In genomic region chr4:41381384-41381783, GRCh38 we compare ENCODE assay signal across 30 cellular contexts.
"Had no signal": no experiment of that assay in that cellular context is flagged by ENCODE, and none has a peak within 500 bp of the region (broad histone marks: within the 10 kb centered on the region; RNA-seq: fewer than 3 reads in every experiment).

No MANE protein-coding gene starts in this region.

- H3K4me3 Mint-ChIP-seq: activated CD4-positive, alpha-beta T cell treated with anti-CD3 and anti-CD28 coated beads for 36 hours; activated CD4-positive, alpha-beta T cell treated with anti-CD3 and anti-CD28 coated beads, Interleukin-2, amount 10 ng/mL, durations not matched to agents 7 days and 5 days; activated CD8-positive, alpha-beta T cell treated with anti-CD3 and anti-CD28 coated beads, Interleukin-2, amount 10 ng/mL, durations not matched to agents 7 days and 5 days; activated naive CD4-positive, alpha-beta T cell treated with anti-CD3 and anti-CD28 coated beads for 36 hours; activated T-cell treated with anti-CD3 and anti-CD28 coated beads, Interleukin-2, amount 50 U/mL, for 24 hours; T-helper 1 cell treated with Interleukin-12 subunit alpha and Interleukin-12 subunit beta and Interleukin-4 antibody, amounts not matched to agents 30 μg/mL and 1 μg/mL, for 36 hours; T-helper 2 cell treated with Interferon-gamma antibody and Interleukin-4, amounts not matched to agents 5 μg/mL and 100 μg/mL, for 36 hours; WTC11 had no signal

- ATAC-seq: activated CD4-positive, alpha-beta T cell treated with anti-CD3 and anti-CD28 coated beads for 36 hours; activated CD4-positive, CD25-positive, alpha-beta regulatory T cell treated with anti-CD3 and anti-CD28 coated beads, Interleukin-2, amount 50 U/mL, for 24 hours; activated CD8-positive, alpha-beta T cell treated with anti-CD3 and anti-CD28 coated beads, Interleukin-2, amount 10 ng/mL, durations not matched to agents 7 days and 5 days; activated naive CD4-positive, alpha-beta T cell treated with anti-CD3 and anti-CD28 coated beads, Interleukin-2, amount 50 U/mL, for 72 hours; Panc1; WTC11 had no signal

- H3K27me3 ChIP-seq: adrenal gland, brain microvascular endothelial cell, MG63, SJSA1 had no signal

- H3K27me3 Mint-ChIP-seq: activated CD4-positive, alpha-beta T cell treated with anti-CD3 and anti-CD28 coated beads, Interleukin-2, amount 10 ng/mL, durations not matched to agents 7 days and 5 days; activated T-cell treated with anti-CD3 and anti-CD28 coated beads, Interleukin-2, amount 50 U/mL, for 24 hours had no signal

- DNase-seq: activated CD4-positive, alpha-beta T cell treated with anti-CD3 and anti-CD28 coated beads for 36 hours; activated CD4-positive, alpha-beta T cell treated with anti-CD3 and anti-CD28 coated beads, Interleukin-2, amount 10 ng/mL, durations not matched to agents 7 days and 5 days; activated CD4-positive, alpha-beta T cell treated with anti-CD3 and anti-CD28 coated beads, Interleukin-2, amount 50 U/mL, for 48 hours; activated CD8-positive, alpha-beta T cell treated with anti-CD3 and anti-CD28 coated beads, Interleukin-2, amount 10 ng/mL, durations not matched to agents 7 days and 5 days; activated gamma-delta T cell treated with Interleukin-2 at 50 U/mL for 16 hours; activated naive CD4-positive, alpha-beta T cell treated with anti-CD3 and anti-CD28 coated beads for 36 hours; activated T-cell treated with anti-CD3 and anti-CD28 coated beads, Interleukin-2, amount 50 U/mL, for 24 hours; adrenal gland; anterior cingulate cortex; brain microvascular endothelial cell; Kasumi-1; KG1; MG63; NCI-H1048; NCI-H1105 treated with DMSO at 0.1 percent for 48 hours; NCI-H1436; NCI-H1694 treated with DMSO at 0.1 percent for 48 hours; NCI-H2029; NCI-H345; NCI-H524 treated with DMSO at 0.1 percent for 48 hours; SHP77 treated with DMSO at 0.1 percent for 48 hours; SK-N-SH had no signal

- H3K9me3 ChIP-seq: adrenal gland, MG63, SJSA1, SK-N-SH had no signal

- H3K4me3 ChIP-seq: adrenal gland, MG63, SJSA1 had no signal

- H3K27ac ChIP-seq: adrenal gland, brain microvascular endothelial cell, SJSA1 had no signal

- H3K4me1 ChIP-seq: SJSA1 had no signal

- H3K27ac Mint-ChIP-seq: activated CD4-positive, alpha-beta T cell treated with anti-CD3 and anti-CD28 coated beads for 36 hours; activated CD4-positive, alpha-beta T cell treated with anti-CD3 and anti-CD28 coated beads, Interleukin-2, amount 10 ng/mL, durations not matched to agents 7 days and 5 days; activated CD8-positive, alpha-beta T cell treated with anti-CD3 and anti-CD28 coated beads, Interleukin-2, amount 10 ng/mL, durations not matched to agents 7 days and 5 days; activated naive CD4-positive, alpha-beta T cell treated with anti-CD3 and anti-CD28 coated beads for 36 hours; activated naive CD4-positive, alpha-beta T cell treated with anti-CD3 and anti-CD28 coated beads, Interleukin-2, amount 50 U/mL, for 72 hours; activated T-cell treated with anti-CD3 and anti-CD28 coated beads, Interleukin-2, amount 50 U/mL, for 24 hours; activated T-helper 2 cell treated with anti-CD3 and anti-CD28 coated beads, Interferon-gamma antibody, Interleukin-2, Interleukin-4, amounts not matched to agents 10 μg/mL and 5 μg/mL and 100 μg/mL, durations not matched to agents 14 hours and 24 hours and 36 hours; T-helper 1 cell treated with Interleukin-12 subunit alpha and Interleukin-12 subunit beta and Interleukin-4 antibody, amounts not matched to agents 30 μg/mL and 1 μg/mL, for 36 hours; T-helper 2 cell treated with Interferon-gamma antibody and Interleukin-4, amounts not matched to agents 5 μg/mL and 100 μg/mL, for 36 hours; WTC11 had no signal

- H3K36me3 ChIP-seq: adrenal gland, brain microvascular endothelial cell, MG63, SJSA1 had no signal

- H3K4me1 Mint-ChIP-seq: activated CD4-positive, alpha-beta T cell treated with anti-CD3 and anti-CD28 coated beads for 36 hours; activated CD4-positive, alpha-beta T cell treated with anti-CD3 and anti-CD28 coated beads, Interleukin-2, amount 10 ng/mL, durations not matched to agents 7 days and 5 days; WTC11 had no signal
